Comparison of ENCODE assay signal across 8 cellular contexts in the genomic region with DNA sequence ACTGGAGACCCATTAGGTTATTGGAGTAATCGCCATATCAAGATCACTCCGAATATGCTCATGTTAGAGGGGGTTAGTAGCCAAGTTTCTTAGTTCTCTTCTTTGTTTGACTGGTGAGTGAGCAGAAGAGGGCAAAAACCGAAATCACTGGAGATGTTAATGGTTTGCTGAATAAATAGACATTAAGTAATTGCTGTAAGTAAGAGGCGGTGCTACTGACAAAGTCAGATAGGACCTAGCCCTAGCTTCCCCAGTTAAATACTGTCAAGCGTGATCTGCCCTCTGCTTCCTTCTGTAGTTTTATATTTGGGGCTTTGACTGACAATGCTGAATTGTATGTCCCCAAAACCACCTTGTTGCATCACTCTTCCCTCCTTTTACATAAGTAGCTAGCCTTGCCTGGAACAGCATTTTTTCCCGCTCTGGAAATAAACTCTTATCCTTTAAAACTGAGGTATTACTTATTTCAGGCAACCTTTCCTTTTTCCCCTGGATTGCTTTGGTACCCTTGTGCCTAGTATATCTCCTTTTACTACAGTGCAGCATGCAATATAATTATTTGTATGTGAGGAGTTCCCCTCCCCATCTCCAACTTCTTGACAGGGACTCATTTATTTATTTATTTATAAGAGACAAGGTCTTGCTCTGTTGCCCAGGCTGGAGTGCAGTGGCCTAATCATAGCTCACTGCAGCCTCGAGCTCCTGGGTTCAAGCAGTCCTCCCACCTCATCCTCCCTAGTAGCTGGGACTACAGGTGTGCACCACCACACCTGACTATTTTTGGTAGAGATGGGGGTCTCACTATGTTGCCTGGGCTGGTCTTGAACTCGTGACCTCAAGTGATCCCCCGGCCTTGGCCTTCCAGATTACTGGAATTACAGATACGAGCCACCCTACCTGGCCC. TPM values are rescaled to one million over a fixed set of nuclear protein-coding genes. Genes with fewer than 3 reads are reported as not detected.
DNase-seq lines count a peak whose midpoint lies in the region; ATAC-seq and TF ChIP-seq lines count a peak whose summit lies in the region.

No MANE protein-coding gene starts in this region.

- H3K27ac ChIP-seq in testis: no peak overlapping the region
- H3K27ac ChIP-seq in body of pancreas: no peak overlapping the region

- H3K27ac Mint-ChIP-seq in activated CD4-positive, alpha-beta T cell treated with anti-CD3 and anti-CD28 coated beads for 36 hours: peak overlapping the region; percentile 25
- H3K27ac Mint-ChIP-seq in T-helper 17 cell: no peak overlapping the region

- CTCF ChIA-PET in activated CD4-positive, alpha-beta T cell treated with anti-CD3 and anti-CD28 coated beads for 36 hours (lab: Charles Lee): interaction anchor here (0.5 kb wide), 1 partner anchor 119 kb away, joined by 3 read pairs; no protein-coding TSS in a partner anchor

- DNase-seq in activated CD4-positive, alpha-beta T cell treated with anti-CD3 and anti-CD28 coated beads for 36 hours: no peak
- no peak for DNase-seq in activated CD4-positive, alpha-beta T cell treated with anti-CD3 and anti-CD28 coated beads for 48 hours
- no peak for DNase-seq in T-helper 17 cell
- DNase-seq in testis: no peak
- DNase-seq in A172 (ENCODE audit: low spot score): no peak
- DNase-seq in body of pancreas: no peak
- DNase-seq in globus pallidus (ENCODE audit: low spot score): no peak

- no peaks in the 10 kb centered on the region for H3K9me3 Mint-ChIP-seq in activated CD4-positive, alpha-beta T cell treated with anti-CD3 and anti-CD28 coated beads for 36 hours (ENCODE audit: low read depth)

- TF ChIP-seq POLR2A in testis (IDR thresholded peaks at IDR 0.05) (no peak), body of pancreas (IDR thresholded peaks at IDR 0.05) (no peak)

- H3K9me3 ChIP-seq in T-helper 17 cell (ENCODE audit: control insufficient read depth, low read length, poor library complexity, severe bottlenecking) (no peaks in the 10 kb centered on the region), iPS-15b (ENCODE audit: control insufficient read depth, insufficient read depth, low read length) (no peaks in the 10 kb centered on the region), testis (no peaks in the 10 kb centered on the region), body of pancreas (no peaks in the 10 kb centered on the region)

- H3K36me3 Mint-ChIP-seq in activated CD4-positive, alpha-beta T cell treated with anti-CD3 and anti-CD28 coated beads for 36 hours (ENCODE audit: low read depth): peaks cover 33% of the 10 kb centered on the region
- peaks cover 4% of the 10 kb centered on the region for H3K36me3 Mint-ChIP-seq in T-helper 17 cell (ENCODE audit: low read depth)

- H3K4me3 Mint-ChIP-seq in activated CD4-positive, alpha-beta T cell treated with anti-CD3 and anti-CD28 coated beads for 36 hours: no peak overlapping the region
- peak overlapping the region; percentile 36 for H3K4me3 Mint-ChIP-seq in T-helper 17 cell

- H3K36me3 ChIP-seq in iPS-15b (ENCODE audit: control insufficient read depth, insufficient read depth, low read length) (peaks cover 9% of the 10 kb centered on the region), testis (ENCODE audit: low read depth, missing control alignments) (no peaks in the 10 kb centered on the region), body of pancreas (replicated peaks in 1 of 2; ENCODE audit: insufficient read depth in 1 of 2, low read depth in 2 of 2) (no peaks in the 10 kb centered on the region)

- intact Hi-C loops in activated CD4-positive, alpha-beta T cell treated with anti-CD3 and anti-CD28 coated beads for 36 hours (cut with DNase I, micrococcal nuclease): loop anchor here (2.0 to 10.0 kb wide), 6 partner anchors 83 to 1047 kb away; a partner anchor contains a TSS
- intact Hi-C loops in testis (cut with DNase I; ENCODE audit: low total_unique reads) (no loop called here), body of pancreas (cut with DNase I) (no loop called here)

- TF ChIP-seq CTCF in testis (IDR thresholded peaks at IDR 0.05): no peak
- no peak for TF ChIP-seq CTCF in body of pancreas (IDR thresholded peaks at IDR 0.05)

- H3K4me1 Mint-ChIP-seq in activated CD4-positive, alpha-beta T cell treated with anti-CD3 and anti-CD28 coated beads for 36 hours: peaks cover 28% of the 10 kb centered on the region
- H3K4me1 Mint-ChIP-seq in T-helper 17 cell: peaks cover 15% of the 10 kb centered on the region

- no peaks in the 10 kb centered on the region for H3K27me3 ChIP-seq in iPS-15b (ENCODE audit: control insufficient read depth, insufficient read depth, low read length)
- no peaks in the 10 kb centered on the region for H3K27me3 ChIP-seq in testis
- no peaks in the 10 kb centered on the region for H3K27me3 ChIP-seq in body of pancreas

- WGBS in testis, 2 donors: 58% methylated on average over 10 of the region's 10 CpGs
- 53 to 60% methylated on average over 10 of the region's 10 CpGs for WGBS in body of pancreas, 2 donors

- H3K27me3 Mint-ChIP-seq in activated CD4-positive, alpha-beta T cell treated with anti-CD3 and anti-CD28 coated beads for 36 hours: peaks cover 3% of the 10 kb centered on the region
- peaks cover 6% of the 10 kb centered on the region for H3K27me3 Mint-ChIP-seq in T-helper 17 cell

- no peak overlapping the region for H3K9ac ChIP-seq in iPS-15b (ENCODE audit: low read depth, low read length)

- H3K4me3 ChIP-seq in iPS-15b (ENCODE audit: low read depth, low read length) (peak overlapping the region; percentile 93), testis (peak overlapping the region; percentile 80 to 82), body of pancreas (no peak overlapping the region)

- POLR2A ChIA-PET in activated CD4-positive, alpha-beta T cell treated with anti-CD3 and anti-CD28 coated beads for 36 hours (lab: Charles Lee): interaction anchor here (0.6 kb wide), 1 partner anchor 388 kb away, joined by 3 read pairs; no protein-coding TSS in a partner anchor

- ATAC-seq in activated CD4-positive, alpha-beta T cell treated with anti-CD3 and anti-CD28 coated beads for 36 hours: no peak
- ATAC-seq in T-helper 17 cell (no peak), body of pancreas (no peak)

- H3K4me1 ChIP-seq in iPS-15b (ENCODE audit: control insufficient read depth, insufficient read depth, low read length): no peaks in the 10 kb centered on the region
- peaks cover 5% of the 10 kb centered on the region for H3K4me1 ChIP-seq in testis
- peaks cover 19% of the 10 kb centered on the region for H3K4me1 ChIP-seq in body of pancreas

RNA-seq across cellular contexts. Expression of a gene that starts 1.4 kb away (rescaled TPM):
- total RNA-seq in activated CD4-positive, alpha-beta T cell treated with anti-CD3 and anti-CD28 coated beads for 36 hours: 10 to 100 TPM; 23.1 to 61.1 TPM
- total RNA-seq in T-helper 17 cell: 10 to 100 TPM; 30.2 to 43.0 TPM
- total RNA-seq in testis: 10 to 100 TPM; 10.3 to 11.6 TPM
- 30.6 TPM for polyA plus RNA-seq in testis (ENCODE audit: insufficient read depth, low read depth, low replicate concordance)
- total RNA-seq in A172 (2014; rRNA removed; shearing (Covaris generic)): 34.3 and 54.8 TPM in 2 replicates
- total RNA-seq in body of pancreas: 1 to 10 TPM; 6.7 to 7.6 TPM

Comparison
In these comparisons a context has a peak if more than half of its experiments do, and no peak if none do; other contexts are left out.
1. H3K4me3 ChIP-seq: peak in iPS-15b (single experiment) and testis (2 of 2); none in body of pancreas (0 of 2).
2. intact Hi-C loops: an anchor here in activated CD4-positive, alpha-beta T cell treated with anti-CD3 and anti-CD28 coated beads for 36 hours (2.0 to 10.0 kb wide); none called in testis and body of pancreas.